In genomic region chr11:113574171-113574570, GRCh38 we compare ENCODE assay signal across 17 cellular contexts.
"Had no signal": no experiment of that assay in that cellular context is flagged by ENCODE, and none has a peak within 500 bp of the region (broad histone marks: within the 10 kb centered on the region; RNA-seq: fewer than 3 reads in every experiment).

No MANE protein-coding gene starts in this region.

- DNase-seq: activated CD4-positive, alpha-beta T cell treated with anti-CD3 and anti-CD28 coated beads for 1 hour; cerebellar nuclear complex; cortex of kidney; gastrocnemius medialis; heart left ventricle; left lung; nephron progenitor cell; occipital lobe; posterior cingulate gyrus; stimulated activated CD4-positive, alpha-beta T cell treated with anti-CD3 and anti-CD28 coated beads, Interleukin-12 subunit alpha, Interleukin-12 subunit beta, amount 100 ng/mL, for 4 hours; stimulated activated CD4-positive, alpha-beta T cell treated with anti-CD3 and anti-CD28 coated beads, Interleukin-1b, Interleukin-23, amount 100 ng/mL, for 48 hours; stimulated activated CD8-positive, alpha-beta memory T cell treated with anti-CD3 and anti-CD28 coated beads, Interleukin-4, amount 100 ng/mL, for 48 hours; stimulated activated naive CD4-positive, alpha-beta T cell treated with Interleukin-2 at 50 U/mL for 16 hours; thyroid gland; WERI-Rb-1 had no signal

- H3K4me1 ChIP-seq: gastrocnemius medialis, left lung had no signal

- H3K9me3 ChIP-seq: gastrocnemius medialis, heart left ventricle, left lung, thyroid gland had no signal

- H3K27ac ChIP-seq: gastrocnemius medialis, heart left ventricle, left lung, thyroid gland, WERI-Rb-1 had no signal

- H3K27me3 ChIP-seq: gastrocnemius medialis, heart left ventricle, left lung, thyroid gland had no signal

- FAIRE-seq: bronchial epithelial cell had no signal

- ATAC-seq: esophagus mucosa, gastrocnemius medialis, heart left ventricle, left lung had no signal

- H3K36me3 ChIP-seq: gastrocnemius medialis, heart left ventricle, left lung, thyroid gland, WERI-Rb-1 had no signal

- H3K4me3 ChIP-seq: gastrocnemius medialis, heart left ventricle, left lung, thyroid gland had no signal
